1 cellular context compared by ENCODE assay signal in the genomic region with DNA sequence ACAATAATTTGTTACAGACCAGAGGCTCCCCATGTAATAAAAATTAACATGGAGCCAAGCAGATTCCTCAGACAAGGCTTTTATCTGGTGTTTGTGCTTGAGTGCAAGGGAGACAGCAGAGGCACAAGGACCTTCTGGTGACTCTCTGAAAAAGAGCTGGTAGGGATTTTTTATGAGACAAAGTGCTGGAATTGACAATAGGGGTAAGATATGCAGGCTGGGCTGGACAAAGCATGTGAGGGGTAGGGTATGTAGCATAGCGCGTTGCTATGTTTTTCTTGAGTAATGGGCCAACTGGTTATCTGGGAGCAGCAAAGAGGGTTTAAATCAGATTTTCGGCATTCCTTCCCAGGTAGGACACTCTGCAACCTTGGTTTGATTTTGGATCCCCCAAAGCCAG.
TF ChIP-seq lines count a peak whose summit lies in the region.

No MANE protein-coding gene starts in this region.

TF ChIP-seq in HepG2, 621 proteins besides CTCF, POLR2A, EP300 and RAD21 (continued from another document):
- TF ChIP-seq, protein P1, sequence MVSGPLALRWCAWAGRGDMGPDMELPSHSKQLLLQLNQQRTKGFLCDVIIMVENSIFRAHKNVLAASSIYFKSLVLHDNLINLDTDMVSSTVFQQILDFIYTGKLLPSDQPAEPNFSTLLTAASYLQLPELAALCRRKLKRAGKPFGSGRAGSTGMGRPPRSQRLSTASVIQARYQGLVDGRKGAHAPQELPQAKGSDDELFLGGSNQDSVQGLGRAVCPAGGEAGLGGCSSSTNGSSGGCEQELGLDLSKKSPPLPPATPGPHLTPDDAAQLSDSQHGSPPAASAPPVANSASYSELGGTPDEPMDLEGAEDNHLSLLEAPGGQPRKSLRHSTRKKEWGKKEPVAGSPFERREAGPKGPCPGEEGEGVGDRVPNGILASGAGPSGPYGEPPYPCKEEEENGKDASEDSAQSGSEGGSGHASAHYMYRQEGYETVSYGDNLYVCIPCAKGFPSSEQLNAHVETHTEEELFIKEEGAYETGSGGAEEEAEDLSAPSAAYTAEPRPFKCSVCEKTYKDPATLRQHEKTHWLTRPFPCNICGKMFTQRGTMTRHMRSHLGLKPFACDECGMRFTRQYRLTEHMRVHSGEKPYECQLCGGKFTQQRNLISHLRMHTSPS (CRISPR knock-in tag; IDR thresholded peaks at IDR 0.05; ENCODE audit: low read depth): no peak
